Comparison of ENCODE assay signal across 1 cellular context in the genomic region with DNA sequence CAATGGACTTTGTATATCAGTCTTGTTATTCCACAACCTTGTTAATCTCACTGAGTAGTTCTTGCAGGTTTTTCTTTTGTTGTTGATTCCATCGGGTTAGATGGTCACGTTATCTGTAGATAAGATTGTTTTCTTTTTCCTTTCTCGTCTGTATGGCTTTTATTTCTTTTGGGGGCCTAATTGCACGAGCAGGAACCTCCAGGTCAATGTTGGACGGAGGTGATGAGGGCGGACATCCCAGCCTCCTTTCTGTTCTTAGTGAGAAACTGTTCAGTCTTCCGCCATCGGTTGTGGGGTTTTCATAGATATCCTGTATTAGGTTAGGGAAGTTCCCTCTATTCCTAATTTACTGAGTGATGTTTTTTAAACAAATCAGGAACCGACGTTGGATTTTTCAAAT.
TF ChIP-seq lines count a peak whose summit lies in the region.

No MANE protein-coding gene starts in this region.

TF ChIP-seq in GM12878, 131 proteins besides CTCF, POLR2A, EP300 and RAD21:
- TF ChIP-seq NR2C2 (IDR thresholded peaks at IDR 0.05; ENCODE audit: borderline replicate concordance, control insufficient read depth, insufficient read length, low read depth) (no peak), BRCA1 (IDR thresholded peaks at IDR 0.05; ENCODE audit: low read depth, low read length) (no peak)
- TF ChIP-seq, protein P1, sequence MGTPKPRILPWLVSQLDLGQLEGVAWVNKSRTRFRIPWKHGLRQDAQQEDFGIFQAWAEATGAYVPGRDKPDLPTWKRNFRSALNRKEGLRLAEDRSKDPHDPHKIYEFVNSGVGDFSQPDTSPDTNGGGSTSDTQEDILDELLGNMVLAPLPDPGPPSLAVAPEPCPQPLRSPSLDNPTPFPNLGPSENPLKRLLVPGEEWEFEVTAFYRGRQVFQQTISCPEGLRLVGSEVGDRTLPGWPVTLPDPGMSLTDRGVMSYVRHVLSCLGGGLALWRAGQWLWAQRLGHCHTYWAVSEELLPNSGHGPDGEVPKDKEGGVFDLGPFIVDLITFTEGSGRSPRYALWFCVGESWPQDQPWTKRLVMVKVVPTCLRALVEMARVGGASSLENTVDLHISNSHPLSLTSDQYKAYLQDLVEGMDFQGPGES (IDR thresholded peaks at IDR 0.05), result no peak
